Comparison of ENCODE assay signal across 24 cellular contexts in genomic region chr11:128892866-128893565, GRCh38. TPM values are rescaled to one million over a fixed set of nuclear protein-coding genes. Genes with fewer than 3 reads are reported as not detected.
DNase-seq lines count a peak whose midpoint lies in the region; ATAC-seq, FAIRE-seq and TF ChIP-seq lines count a peak whose summit lies in the region.
"Had no signal": no experiment of that assay in that cellular context is flagged by ENCODE, and none has a peak within 500 bp of the region (broad histone marks: within the 10 kb centered on the region; RNA-seq: fewer than 3 reads in every experiment).

No MANE protein-coding gene starts in this region.

- H3K9me3 ChIP-seq in heart left ventricle: no peaks in the 10 kb centered on the region
- no peaks in the 10 kb centered on the region for H3K9me3 ChIP-seq in liver (ENCODE audit: control insufficient read depth in 4 of 4, low read length in 3 of 4)
- H3K9me3 ChIP-seq in upper lobe of right lung: no peaks in the 10 kb centered on the region
- H3K9me3 ChIP-seq: MG63 had no signal

- no peaks in the 10 kb centered on the region for H3K36me3 Mint-ChIP-seq in activated T-cell treated with anti-CD3 and anti-CD28 coated beads, Interleukin-2, amount 50 U/mL, for 24 hours (ENCODE audit: low read depth)
- H3K36me3 Mint-ChIP-seq: mesothelial cell of epicardium had no signal

- no peak for DNase-seq in heart left ventricle
- no peak for DNase-seq in Right ventricle myocardium inferior (ENCODE audit: missing footprints)
- DNase-seq in bronchial epithelial cell (ENCODE audit: low read depth): peak; percentile 55
- no peak for DNase-seq in upper lobe of right lung
- DNase-seq in activated T-cell treated with anti-CD3 and anti-CD28 coated beads, Interleukin-2, amount 50 U/mL, for 24 hours: no peak
- no peak for DNase-seq in ecto neural progenitor cell (ENCODE audit: low spot score)
- DNase-seq: activated CD4-positive, alpha-beta T cell treated with anti-CD3 and anti-CD28 coated beads for 36 hours; activated CD8-positive, alpha-beta memory T cell treated with anti-CD3 and anti-CD28 coated beads, Interleukin-2, amount 50 U/mL, for 4 hours; activated gamma-delta T cell treated with Interleukin-2 at 50 U/mL for 16 hours; aorta; CD4-positive, alpha-beta T cell; cortex of kidney; MG63; NCI-H1694 treated with DMSO at 0.1 percent for 48 hours; PC-9; retina; T-helper 9 cell had no signal

- H3K4me3 ChIP-seq in heart left ventricle: peak overlapping the region in 1 of 12 donors; percentile 55
- H3K4me3 ChIP-seq in bronchial epithelial cell (ENCODE audit: low read depth, low read length): no peak overlapping the region
- no peak overlapping the region for H3K4me3 ChIP-seq in liver (ENCODE audit: low read depth in 1 of 3, low read length in 3 of 3)
- H3K4me3 ChIP-seq in upper lobe of right lung: no peak overlapping the region
- H3K4me3 ChIP-seq: MG63, PC-9 had no signal

- TF ChIP-seq POLR2A in heart left ventricle (IDR thresholded peaks at IDR 0.05): no peak

- peak; percentile 68 for FAIRE-seq in bronchial epithelial cell (lab: Jason Lieb, UNC)
- FAIRE-seq: urothelium cell line had no signal

- H3K27ac ChIP-seq in heart left ventricle (peak overlapping the region; percentile 23 to 86 (median 74)), liver (ENCODE audit: low read depth in 1 of 2, low read length in 2 of 2) (no peak overlapping the region), upper lobe of right lung (peak overlapping the region; percentile 58)
- H3K27ac ChIP-seq: PC-9 had no signal

- peaks cover 4% of the 10 kb centered on the region for H3K4me1 Mint-ChIP-seq in activated T-cell treated with anti-CD3 and anti-CD28 coated beads, Interleukin-2, amount 50 U/mL, for 24 hours (ENCODE audit: low read depth)

- no peak for TF ChIP-seq RAD21 in liver (IDR thresholded peaks at IDR 0.05)

- intact Hi-C loops in heart left ventricle (cut with DNase I) (no loop called here), Right ventricle myocardium inferior (cut with DNase I) (no loop called here), upper lobe of right lung (cut with DNase I) (no loop called here)

- H3K27me3 ChIP-seq in heart left ventricle: peaks cover 0 to 31% (median 4%) of the 10 kb centered on the region in 9 donors
- no peaks in the 10 kb centered on the region for H3K27me3 ChIP-seq in bronchial epithelial cell (ENCODE audit: control insufficient read depth, insufficient read depth, low read length)
- H3K27me3 ChIP-seq in liver (ENCODE audit: control insufficient read depth in 4 of 4, insufficient read depth in 4 of 4, low read length in 3 of 4): no peaks in the 10 kb centered on the region
- peaks cover 14% of the 10 kb centered on the region for H3K27me3 ChIP-seq in upper lobe of right lung

- no peak overlapping the region for H3K4me3 Mint-ChIP-seq in activated T-cell treated with anti-CD3 and anti-CD28 coated beads, Interleukin-2, amount 50 U/mL, for 24 hours
- H3K4me3 Mint-ChIP-seq: activated CD4-positive, alpha-beta T cell treated with anti-CD3 and anti-CD28 coated beads for 36 hours; CD4-positive, alpha-beta T cell; mesothelial cell of epicardium; stimulated activated naive CD8-positive, alpha-beta T cell treated with anti-CD3 and anti-CD28 coated beads, Interleukin-15, Interleukin-2, amounts not matched to agents 100 ng/mL and 50 ng/mL, for 24 hours had no signal

- H3K9ac ChIP-seq in liver (ENCODE audit: low read depth in 1 of 2, low read length in 2 of 2): no peak overlapping the region

- H3K27me3 Mint-ChIP-seq in activated T-cell treated with anti-CD3 and anti-CD28 coated beads, Interleukin-2, amount 50 U/mL, for 24 hours: peaks cover 58% of the 10 kb centered on the region

- H3K27ac Mint-ChIP-seq in activated T-cell treated with anti-CD3 and anti-CD28 coated beads, Interleukin-2, amount 50 U/mL, for 24 hours: no peak overlapping the region
- H3K27ac Mint-ChIP-seq: activated CD4-positive, alpha-beta T cell treated with anti-CD3 and anti-CD28 coated beads for 36 hours; CD4-positive, alpha-beta T cell; mesothelial cell of epicardium; stimulated activated naive CD8-positive, alpha-beta T cell treated with anti-CD3 and anti-CD28 coated beads, Interleukin-15, Interleukin-2, amounts not matched to agents 100 ng/mL and 50 ng/mL, for 24 hours had no signal

- H3K36me3 ChIP-seq in heart left ventricle (no peaks in the 10 kb centered on the region), bronchial epithelial cell (ENCODE audit: control insufficient read depth, insufficient read depth, low read length) (no peaks in the 10 kb centered on the region), liver (ENCODE audit: control insufficient read depth in 4 of 4, insufficient read depth in 3 of 4, low read depth in 1 of 4, low read length in 3 of 4) (no peaks in the 10 kb centered on the region), upper lobe of right lung (no peaks in the 10 kb centered on the region)
- H3K36me3 ChIP-seq: MG63 had no signal

- TF ChIP-seq CTCF in heart left ventricle (IDR thresholded peaks at IDR 0.05) (no peak), bronchial epithelial cell (IDR thresholded peaks at IDR 0.05; ENCODE audit: insufficient read depth, low read length, severe bottlenecking) (no peak), liver (IDR thresholded peaks at IDR 0.05; ENCODE audit: low read depth, low read length, missing input control) (no peak), upper lobe of right lung (IDR thresholded peaks at IDR 0.05) (no peak)

- ATAC-seq in heart left ventricle (no peak), Right ventricle myocardium inferior (no peak), upper lobe of right lung (no peak), HG03039 (IDR thresholded peaks at IDR 0.05; ENCODE audit: unreplicated experiment) (no peak)
- ATAC-seq: activated CD4-positive, alpha-beta T cell treated with anti-CD3 and anti-CD28 coated beads for 36 hours had no signal

- WGBS in heart left ventricle, 4 donors: 55 to 66% (median 62%) methylated on average over 4 of the region's 4 CpGs
- WGBS in liver: 81% methylated on average over 4 of the region's 4 CpGs

- H3K4me1 ChIP-seq in heart left ventricle (peaks cover 0 to 68% (median 34%) of the 10 kb centered on the region in 12 donors), liver (ENCODE audit: control insufficient read depth in 4 of 4, insufficient read depth in 4 of 4, low read length in 3 of 4) (peaks cover 19 to 42% (median 24%) of the 10 kb centered on the region in 4 donors), upper lobe of right lung (peaks cover 41% of the 10 kb centered on the region)

- no peaks in the 10 kb centered on the region for H3K9me3 Mint-ChIP-seq in activated T-cell treated with anti-CD3 and anti-CD28 coated beads, Interleukin-2, amount 50 U/mL, for 24 hours
- H3K9me3 Mint-ChIP-seq: CD4-positive, alpha-beta T cell; mesothelial cell of epicardium; stimulated activated naive CD8-positive, alpha-beta T cell treated with anti-CD3 and anti-CD28 coated beads, Interleukin-15, Interleukin-2, amounts not matched to agents 100 ng/mL and 50 ng/mL, for 24 hours had no signal

TF ChIP-seq in liver, 16 proteins besides CTCF, POLR2A, EP300 and RAD21:
- TF ChIP-seq RXRA (IDR thresholded peaks at IDR 0.05) (peak in 1 of 2 donors; percentile 27), HNF4A (conservative IDR thresholded peaks at IDR 0.05) (peak in 1 of 2 donors; percentile 44), REST (IDR thresholded peaks at IDR 0.05) (no peak), HNF4G (IDR thresholded peaks at IDR 0.05) (no peak), MAX (IDR thresholded peaks at IDR 0.05) (peak; percentile 36), SP1 (IDR thresholded peaks at IDR 0.05) (peak; percentile 15)
TF ChIP-seq in liver: peak in this region for 4.

RNA-seq across cellular contexts. Expression of gene KCNJ5, which starts 1.9 kb away (rescaled TPM):
- total RNA-seq in heart left ventricle (10 to 100 TPM in 2 of 9 donors, 1 to 10 TPM in 7; 3.3 to 29.4 (median 7.2) TPM), Right ventricle myocardium inferior (7.5 TPM), bronchial epithelial cell (13.2 and 15.5 TPM in 2 replicates), liver (under 1 TPM; 0.05 to 0.08 TPM), upper lobe of right lung (8.5 TPM)
- polyA plus RNA-seq in heart left ventricle (1 to 10 TPM; 1.4 to 3.0 TPM), liver (under 1 TPM; 0.04 to 0.08 TPM)
- total RNA-seq: activated CD4-positive, alpha-beta T cell treated with anti-CD3 and anti-CD28 coated beads for 36 hours; NCI-H460 had no signal

RNA-seq across cellular contexts. Expression of gene KCNJ1, which starts 25.9 kb away (rescaled TPM):
- total RNA-seq in heart left ventricle: under 1 TPM in 4 of 9 donors, not detected in 5; 0.16 to 0.50 (median 0.31) TPM
- under 1 TPM in 1 of 2 donors, not detected in 1; 0.08 TPM for polyA plus RNA-seq in heart left ventricle
- not detected for total RNA-seq in Right ventricle myocardium inferior
- under 0.01 TPM in 1 of 2 replicates, not detected in the other for total RNA-seq in bronchial epithelial cell
- total RNA-seq in liver: under 1 TPM in 1 of 2 donors, not detected in 1; 0.23 TPM
- polyA plus RNA-seq in liver: under 1 TPM in 1 of 2 donors, not detected in 1; 0.14 TPM
- total RNA-seq in upper lobe of right lung: 0.23 TPM
- total RNA-seq: activated CD4-positive, alpha-beta T cell treated with anti-CD3 and anti-CD28 coated beads for 36 hours; epithelial cell of proximal tubule; mesothelial cell of epicardium; NCI-H460; PC-9 had no signal
- polyA plus RNA-seq: aorta had no signal

RNA-seq across cellular contexts. Expression of gene TP53AIP1, which starts 49.7 kb away (rescaled TPM):
- total RNA-seq in heart left ventricle: not detected
- polyA plus RNA-seq in heart left ventricle: under 1 TPM in 1 of 2 donors, not detected in 1; 0.01 TPM
- not detected for total RNA-seq in Right ventricle myocardium inferior
- 1.3 and 4.6 TPM in 2 replicates for total RNA-seq in bronchial epithelial cell
- under 1 TPM in 1 of 2 donors, not detected in 1; 0.08 TPM for total RNA-seq in liver
- polyA plus RNA-seq in liver: not detected
- total RNA-seq in upper lobe of right lung: not detected
- total RNA-seq: activated CD4-positive, alpha-beta T cell treated with anti-CD3 and anti-CD28 coated beads for 36 hours; aorta; epithelial cell of proximal tubule; NCI-H460; PC-9 had no signal
- polyA plus RNA-seq: aorta had no signal

Comparison
In these comparisons a context has a peak if more than half of its experiments do, and no peak if none do; other contexts are left out.
1. H3K27ac ChIP-seq: peak in heart left ventricle (12 of 12) and upper lobe of right lung (single experiment); none in liver (0 of 2).